In genomic region chr1:8047686-8048522, GRCh38 we compare ENCODE assay signal across 1 cellular context.
A peak's percentile ranks its signal among the peaks of the same experiment; 100 is the strongest.
TF ChIP-seq lines count a peak whose summit lies in the region.

No MANE protein-coding gene starts in this region.

TF ChIP-seq in SK-N-SH, 30 proteins besides CTCF, POLR2A, EP300 and RAD21 (continued from another document):
- TF ChIP-seq, protein P1, sequence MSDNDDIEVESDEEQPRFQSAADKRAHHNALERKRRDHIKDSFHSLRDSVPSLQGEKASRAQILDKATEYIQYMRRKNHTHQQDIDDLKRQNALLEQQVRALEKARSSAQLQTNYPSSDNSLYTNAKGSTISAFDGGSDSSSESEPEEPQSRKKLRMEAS (IDR thresholded peaks at IDR 0.05; ENCODE audit: low read depth): no peak
- no peak for TF ChIP-seq NRF1 (IDR thresholded peaks at IDR 0.05; ENCODE audit: low read depth, low read length)
- TF ChIP-seq MEF2A (IDR thresholded peaks at IDR 0.05; ENCODE audit: borderline replicate concordance, low read depth): 0 out of 2 replicates have a peak, but pooled peaks have one; percentile 43
- 0 out of 2 replicates have a peak, but pooled peaks have one; percentile 16 for TF ChIP-seq TAF1 (IDR thresholded peaks at IDR 0.05; ENCODE audit: borderline replicate concordance, low read depth, low read length)
- no peak for TF ChIP-seq GATA2 (CRISPR knock-in tag; IDR thresholded peaks at IDR 0.05)
- 0 out of 2 replicates have a peak, but pooled peaks have one; percentile 14 for TF ChIP-seq ZBTB33 (IDR thresholded peaks at IDR 0.05; ENCODE audit: borderline replicate concordance, low read depth)
- no peak for TF ChIP-seq RCOR1 (IDR thresholded peaks at IDR 0.05; ENCODE audit: low read length)
- TF ChIP-seq RFX5 (IDR thresholded peaks at IDR 0.05; ENCODE audit: low read length): no peak
- peak; percentile 42; the same call in 1 of the 2 replicates for TF ChIP-seq POLR2AphosphoS5 (IDR thresholded peaks at IDR 0.05; ENCODE audit: low read depth, low read length)
- peak; percentile 63; the same call in 1 of the 2 replicates for TF ChIP-seq FOXM1 (IDR thresholded peaks at IDR 0.05; ENCODE audit: low read depth)
- no peak for TF ChIP-seq SMC3 (IDR thresholded peaks at IDR 0.05; ENCODE audit: low read depth, low read length)
- no peak for TF ChIP-seq MXI1 (IDR thresholded peaks at IDR 0.05; ENCODE audit: low read depth, low read length)
TF ChIP-seq in SK-N-SH: peak in this region for 14.
